In genomic region chr10:127986543-127987466, GRCh38 we compare ENCODE assay signal across 14 cellular contexts.
DNase-seq lines count a peak whose midpoint lies in the region; ATAC-seq and TF ChIP-seq lines count a peak whose summit lies in the region.
"Had no signal": no experiment of that assay in that cellular context is flagged by ENCODE, and none has a peak within 500 bp of the region (broad histone marks: within the 10 kb centered on the region; RNA-seq: fewer than 3 reads in every experiment).

No MANE protein-coding gene starts in this region.

- H3K79me2 ChIP-seq in SK-N-SH (ENCODE audit: insufficient read depth) (no peaks in the 10 kb centered on the region), parathyroid adenoma (no peaks in the 10 kb centered on the region)

- no peaks in the 10 kb centered on the region for H3K9me2 ChIP-seq in SK-N-SH

- no peak for TF ChIP-seq POLR2A in erythroblast (IDR thresholded peaks at IDR 0.05; ENCODE audit: low read length)

- H3K9me3 ChIP-seq in A673 (ENCODE audit: low read depth, low read length, poor library complexity, severe bottlenecking) (no peaks in the 10 kb centered on the region), SK-N-SH (no peaks in the 10 kb centered on the region), parathyroid adenoma (ENCODE audit: control insufficient read depth, low read length) (no peaks in the 10 kb centered on the region)

- H3K4me2 ChIP-seq in SK-N-SH (no peak overlapping the region), parathyroid adenoma (ENCODE audit: low read length) (no peak overlapping the region)

- WGBS in SK-N-SH (ENCODE audit: low lambda C conversion rate): 79% methylated on average over 14 of the region's 14 CpGs

- H2AFZ ChIP-seq in SK-N-SH (ENCODE audit: low read depth) (no peak overlapping the region), parathyroid adenoma (no peak overlapping the region)

- CTCF ChIA-PET in A673 (lab: Charles Lee) (no interaction called here), SK-N-SH (lab: Yijun Ruan, JAX) (interaction anchor here (1.4 to 4.2 kb wide), 4 partner anchors 10 to 81 kb away, joined by 3 to 21 read pairs (median 10); partner anchors contain the start of gene PTPRE)

- peak; percentile 19 for ATAC-seq in Right ventricle myocardium superior (ENCODE audit: poor library complexity)

- peak overlapping the region; percentile 89 for H3K27ac ChIP-seq in A673 (ENCODE audit: low read depth, low read length, poor library complexity, severe bottlenecking)
- no peak overlapping the region for H3K27ac ChIP-seq in SK-N-SH (ENCODE audit: low read depth in 2 of 2, low read length in 1 of 2)
- H3K27ac ChIP-seq in parathyroid adenoma: peak overlapping the region; percentile 21

- peak overlapping the region; percentile 6 for H3K4me3 ChIP-seq in A673 (ENCODE audit: low read depth, low read length, poor library complexity, severe bottlenecking)
- no peak overlapping the region for H3K4me3 ChIP-seq in SK-N-SH (ENCODE audit: low read depth in 2 of 2, low read length in 1 of 2)
- H3K4me3 ChIP-seq in parathyroid adenoma (ENCODE audit: low read depth, low read length): no peak overlapping the region

- POLR2A ChIA-PET in A673 (lab: Charles Lee; ENCODE audit: low non-redundant PET): no interaction called here
- POLR2A ChIA-PET in SK-N-SH (lab: Yijun Ruan, JAX): no interaction called here

- no peak for TF ChIP-seq CTCF in A673 (conservative IDR thresholded peaks at IDR 0.05; ENCODE audit: low read depth, low read length)
- no peak for TF ChIP-seq CTCF in SK-N-SH (IDR thresholded peaks at IDR 0.05)
- no peak for TF ChIP-seq CTCF in parathyroid adenoma (IDR thresholded peaks at IDR 0.05)
- no peak for TF ChIP-seq CTCF in GM20000 (IDR thresholded peaks at IDR 0.05; ENCODE audit: extremely low read depth, missing control alignments)

- H3K27me3 ChIP-seq in A673 (replicated peaks; ENCODE audit: insufficient read depth, low read depth, low read length, poor library complexity): no peaks in the 10 kb centered on the region
- H3K27me3 ChIP-seq in SK-N-SH (ENCODE audit: insufficient read depth): no peaks in the 10 kb centered on the region
- no peaks in the 10 kb centered on the region for H3K27me3 ChIP-seq in parathyroid adenoma (ENCODE audit: control insufficient read depth, insufficient read depth, low read length)

- no peak for TF ChIP-seq EP300 in SK-N-SH (IDR thresholded peaks at IDR 0.05; ENCODE audit: borderline replicate concordance in 1 of 2, low read depth in 1 of 2, low read length in 1 of 2)

- H3K9ac ChIP-seq in SK-N-SH: no peak overlapping the region
- H3K9ac ChIP-seq in parathyroid adenoma: no peak overlapping the region

- intact Hi-C loops in A673 (cut with micrococcal nuclease; ENCODE audit: unreplicated experiment): no loop called here
- intact Hi-C loops in Right ventricle myocardium superior (cut with DNase I): no loop called here

- H3K4me1 ChIP-seq in A673 (ENCODE audit: insufficient read depth, low read length, poor library complexity, severe bottlenecking) (peaks cover 56% of the 10 kb centered on the region), SK-N-SH (ENCODE audit: control insufficient read depth in 1 of 2, insufficient read depth in 2 of 2, low read depth in 1 of 2, low read length in 1 of 2) (peaks cover 8 to 19% of the 10 kb centered on the region in 2 experiments; a peak in 3 of 4 replicates), parathyroid adenoma (peaks cover 4% of the 10 kb centered on the region)

- peaks cover 21% of the 10 kb centered on the region for H3F3A ChIP-seq in SK-N-SH (replicated peaks; ENCODE audit: insufficient read depth)

- H3K36me3 ChIP-seq in A673 (ENCODE audit: insufficient read depth, low read length, poor library complexity, severe bottlenecking) (no peaks in the 10 kb centered on the region), SK-N-SH (replicated peaks in 1 of 2; ENCODE audit: control insufficient read depth in 1 of 2, insufficient read depth in 2 of 2, low read length in 1 of 2) (no peaks in the 10 kb centered on the region), parathyroid adenoma (ENCODE audit: control insufficient read depth, insufficient read depth, low read length) (no peaks in the 10 kb centered on the region)

- peak; percentile 92 for DNase-seq in A673 (ENCODE audit: low spot score)
- DNase-seq in SK-N-SH: no peak
- DNase-seq in Right ventricle myocardium superior: no peak
- no peak for DNase-seq in NCI-H187 treated with DMSO at 0.1 percent for 48 hours (lab: John Stamatoyannopoulos, UW)
- DNase-seq in GM20000 (ENCODE audit: low spot score): no peak
- no peak for DNase-seq in erythroblast (lab: John Stamatoyannopoulos, UW)
- DNase-seq: DMS153; HFFc6; immature natural killer cell; IMR-90; MV-4-11; NCI-H774; stimulated activated naive CD4-positive, alpha-beta T cell had no signal

- no peaks in the 10 kb centered on the region for H4K20me1 ChIP-seq in SK-N-SH (ENCODE audit: insufficient read depth)

- TF ChIP-seq RAD21 in SK-N-SH (IDR thresholded peaks at IDR 0.05; ENCODE audit: low read length): no peak

- no TSS peak for BruUV-seq in A673 (replicated peaks; lab: Mats Ljungman, UMichigan)

TF ChIP-seq in SK-N-SH, 30 proteins besides CTCF, POLR2A, EP300 and RAD21:
- TF ChIP-seq NFIC (IDR thresholded peaks at IDR 0.05; ENCODE audit: borderline replicate concordance) (peak; percentile 12; the same call in 1 of the 2 replicates), POLR2AphosphoS5 (IDR thresholded peaks at IDR 0.05; ENCODE audit: low read depth, low read length) (no peak), PBX3 (IDR thresholded peaks at IDR 0.05) (peak; percentile 50)

Comparison
In these comparisons a context has a peak if more than half of its experiments do, and no peak if none do; other contexts are left out.
1. H3K27ac ChIP-seq: peak in A673 (single experiment) and parathyroid adenoma (single experiment); none in SK-N-SH (0 of 2).